ENCODE assay signal across 22 cellular contexts in the genomic region with DNA sequence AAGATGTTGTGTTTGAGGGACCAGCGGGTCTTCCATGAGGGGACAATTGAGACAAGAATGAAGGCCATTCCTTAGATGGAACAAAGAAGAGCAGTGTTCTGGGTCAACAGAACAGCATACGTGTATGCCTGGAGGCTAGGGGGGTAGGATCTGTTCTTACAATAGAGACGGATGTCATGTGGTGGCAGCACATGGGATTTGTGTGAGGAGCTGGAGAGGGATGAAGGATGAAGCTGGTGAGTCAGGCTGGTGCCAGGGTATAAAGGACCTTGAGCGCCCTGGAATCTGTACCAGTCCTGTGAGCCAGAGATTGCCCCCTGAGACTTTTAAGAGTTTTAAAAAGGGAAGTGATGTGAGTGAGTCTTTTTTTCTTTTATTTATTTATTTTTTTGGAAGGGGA. TPM values are rescaled to one million over a fixed set of nuclear protein-coding genes. Genes with fewer than 3 reads are reported as not detected.
A peak's percentile ranks its signal among the peaks of the same experiment; 100 is the strongest.
DNase-seq lines count a peak whose midpoint lies in the region; ATAC-seq and TF ChIP-seq lines count a peak whose summit lies in the region.
"Had no signal": no experiment of that assay in that cellular context is flagged by ENCODE, and none has a peak within 500 bp of the region (broad histone marks: within the 10 kb centered on the region; RNA-seq: fewer than 3 reads in every experiment).

No MANE protein-coding gene starts in this region.

- no peaks in the 10 kb centered on the region for H3K4me1 ChIP-seq in PC-3 (ENCODE audit: insufficient read depth, low read length)
- H3K4me1 ChIP-seq: BE2C had no signal

- BruUV-seq in PC-3 (replicated peaks; lab: Mats Ljungman, UMichigan): no TSS peak

- H3K36me3 ChIP-seq in WERI-Rb-1: no peaks in the 10 kb centered on the region
- H3K36me3 ChIP-seq in PC-3 (ENCODE audit: low read depth, low read length): no peaks in the 10 kb centered on the region
- H3K36me3 ChIP-seq: BE2C had no signal

- H3K4me2 ChIP-seq in PC-3 (ENCODE audit: low read length): no peak overlapping the region
- H3K4me2 ChIP-seq: GM23338 had no signal

- H3K4me3 Mint-ChIP-seq in stimulated activated effector memory CD8-positive, alpha-beta T cell treated with anti-CD3 and anti-CD28 coated beads, Interleukin-12 subunit alpha, Interleukin-12 subunit beta, amount 100 ng/mL, for 72 hours: no peak overlapping the region
- H3K4me3 Mint-ChIP-seq: GM23338 had no signal

- H3K27ac ChIP-seq in WERI-Rb-1 (peak overlapping the region; percentile 85), PC-3 (ENCODE audit: low read length) (no peak overlapping the region)

- no peaks in the 10 kb centered on the region for H4K20me1 ChIP-seq in PC-3 (ENCODE audit: low read length)

- H3F3A ChIP-seq in PC-3 (ENCODE audit: low read length, unreplicated experiment): no peaks in the 10 kb centered on the region

- intact Hi-C loops in PC-3 (cut with micrococcal nuclease): no loop called here

- DNase-seq in M059J (ENCODE audit: low read depth) (peak; percentile 49), NCI-H524 treated with DMSO at 0.1 percent for 48 hours (lab: John Stamatoyannopoulos, UW) (peak; percentile 69), WERI-Rb-1 (no peak), PC-3 (no peak), NCI-H1105 treated with DMSO at 0.1 percent for 48 hours (lab: John Stamatoyannopoulos, UW) (no peak), NCI-H128 (lab: John Stamatoyannopoulos, UW; ENCODE audit: unreplicated experiment) (no peak)
- no peak for DNase-seq in stimulated activated effector memory CD8-positive, alpha-beta T cell treated with anti-CD3 and anti-CD28 coated beads, Interleukin-12 subunit alpha, Interleukin-12 subunit beta, amount 100 ng/mL, for 72 hours (ENCODE audit: low spot score in 2 of 2)
- DNase-seq: BE2C, DND-41, HCEC 1CT, IMR-90, NCI-H1436, NCI-H2029, NCI-H2171, NCI-H345, NCI-H526 treated with DMSO at 0.1 percent for 48 hours, T-helper 9 cell had no signal

- no peaks in the 10 kb centered on the region for H3K36me3 Mint-ChIP-seq in stimulated activated effector memory CD8-positive, alpha-beta T cell treated with anti-CD3 and anti-CD28 coated beads, Interleukin-12 subunit alpha, Interleukin-12 subunit beta, amount 100 ng/mL, for 72 hours

- H3K9ac ChIP-seq in PC-3 (ENCODE audit: low read length): no peak overlapping the region

- H2AFZ ChIP-seq in PC-3 (ENCODE audit: low read length): no peak overlapping the region
- H2AFZ ChIP-seq: GM23338 had no signal

- H3K4me3 ChIP-seq in WERI-Rb-1 (ENCODE audit: low read depth, low read length) (no peak overlapping the region), PC-3 (ENCODE audit: low read length) (no peak overlapping the region)
- H3K4me3 ChIP-seq: GM12878, GM23338 had no signal

- peak; percentile 6 for ATAC-seq in stimulated activated effector memory CD8-positive, alpha-beta T cell treated with anti-CD3 and anti-CD28 coated beads, Interleukin-12 subunit alpha, Interleukin-12 subunit beta, amount 100 ng/mL, for 72 hours
- ATAC-seq in PC-3: no peak
- ATAC-seq: GM12878, GM23338, Panc1 had no signal

- TF ChIP-seq CTCF in WERI-Rb-1 (IDR thresholded peaks at IDR 0.05; ENCODE audit: low read depth, low read length) (no peak), PC-3 (conservative IDR thresholded peaks at IDR 0.05; ENCODE audit: low read depth, low read length) (no peak)

- POLR2A ChIA-PET in PC-3 (lab: Charles Lee; ENCODE audit: unreplicated experiment): no interaction called here

- H3K4me1 Mint-ChIP-seq in stimulated activated effector memory CD8-positive, alpha-beta T cell treated with anti-CD3 and anti-CD28 coated beads, Interleukin-12 subunit alpha, Interleukin-12 subunit beta, amount 100 ng/mL, for 72 hours: no peaks in the 10 kb centered on the region
- H3K4me1 Mint-ChIP-seq: GM23338 had no signal

- CTCF ChIA-PET in PC-3 (lab: Charles Lee): no interaction called here

- H3K9me3 ChIP-seq in WERI-Rb-1 (ENCODE audit: severe bottlenecking) (no peaks in the 10 kb centered on the region), PC-3 (ENCODE audit: low read length) (no peaks in the 10 kb centered on the region)
- H3K9me3 ChIP-seq: BE2C had no signal

- H3K9me2 ChIP-seq in PC-3 (replicated peaks; ENCODE audit: low read length): no peaks in the 10 kb centered on the region

- H3K79me2 ChIP-seq in PC-3 (ENCODE audit: low read length): no peaks in the 10 kb centered on the region

- H3K27ac Mint-ChIP-seq in stimulated activated effector memory CD8-positive, alpha-beta T cell treated with anti-CD3 and anti-CD28 coated beads, Interleukin-12 subunit alpha, Interleukin-12 subunit beta, amount 100 ng/mL, for 72 hours: no peak overlapping the region
- H3K27ac Mint-ChIP-seq: GM23338 had no signal

- H3K9me3 Mint-ChIP-seq in stimulated activated effector memory CD8-positive, alpha-beta T cell treated with anti-CD3 and anti-CD28 coated beads, Interleukin-12 subunit alpha, Interleukin-12 subunit beta, amount 100 ng/mL, for 72 hours: no peaks in the 10 kb centered on the region
- H3K9me3 Mint-ChIP-seq: GM23338 had no signal

- H3K27me3 ChIP-seq in WERI-Rb-1 (ENCODE audit: insufficient read depth, low read depth, severe bottlenecking) (no peaks in the 10 kb centered on the region), PC-3 (ENCODE audit: low read length) (no peaks in the 10 kb centered on the region)
- H3K27me3 ChIP-seq: BE2C had no signal

RNA-seq across cellular contexts. Expression of a gene that starts 22.8 kb away (rescaled TPM):
- 0.05 and 0.52 TPM in 2 replicates for total RNA-seq in M059J (2014; rRNA removed; shearing (Covaris generic))
- 0.15 TPM in 1 of 2 replicates, not detected in the other for total RNA-seq in PC-3 (2014; rRNA removed)
- total RNA-seq: A673; GM12878; T-helper 1 cell treated with Interleukin-12 subunit alpha and Interleukin-12 subunit beta and Interleukin-4 antibody, amounts not matched to agents 30 ng/mL and 1 ng/mL, for 36 hours had no signal

RNA-seq across cellular contexts. Expression of a gene that starts 32.1 kb away (rescaled TPM):
- not detected in 2 replicates for total RNA-seq in M059J (2014; rRNA removed; shearing (Covaris generic))
- total RNA-seq in PC-3 (2014; rRNA removed): 0.04 TPM in 1 of 2 replicates, not detected in the other
- total RNA-seq: A673; GM12878; IMR-90; T-helper 1 cell treated with Interleukin-12 subunit alpha and Interleukin-12 subunit beta and Interleukin-4 antibody, amounts not matched to agents 30 ng/mL and 1 ng/mL, for 36 hours had no signal

Comparison
In these comparisons a context has a peak if more than half of its experiments do, and no peak if none do; other contexts are left out.
1. DNase-seq: peak in M059J (single experiment) and NCI-H524 treated with DMSO at 0.1 percent for 48 hours (single experiment); none in WERI-Rb-1 (single experiment), stimulated activated effector memory CD8-positive, alpha-beta T cell treated with anti-CD3 and anti-CD28 coated beads, Interleukin-12 subunit alpha, Interleukin-12 subunit beta, amount 100 ng/mL, for 72 hours (0 of 2), PC-3 (single experiment), NCI-H1105 treated with DMSO at 0.1 percent for 48 hours (single experiment) and NCI-H128 (single experiment).